ENCODE assay signal across 9 cellular contexts in the genomic region with DNA sequence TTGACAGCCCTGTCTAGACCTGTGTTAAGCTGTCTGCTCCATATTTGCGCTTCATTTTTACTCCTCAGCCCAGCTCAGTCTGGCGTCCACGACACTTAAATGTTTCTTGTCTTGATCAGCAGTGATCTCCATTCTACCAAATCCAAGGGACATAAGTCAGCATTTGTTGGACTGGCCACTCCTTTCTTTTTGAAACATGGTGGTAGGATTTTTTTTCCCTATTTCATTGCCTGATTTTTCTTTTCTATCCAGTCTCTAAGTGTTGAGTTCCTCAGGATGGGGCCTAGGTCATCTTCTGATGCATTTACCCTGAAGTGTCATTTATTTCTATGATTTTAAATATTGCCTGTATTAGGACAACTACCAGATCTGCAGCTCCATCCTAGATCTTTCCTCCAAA. TPM values are rescaled to one million over a fixed set of nuclear protein-coding genes. Genes with fewer than 3 reads are reported as not detected.
DNase-seq lines count a peak whose midpoint lies in the region; ATAC-seq and TF ChIP-seq lines count a peak whose summit lies in the region.
"Had no signal": no experiment of that assay in that cellular context is flagged by ENCODE, and none has a peak within 500 bp of the region (broad histone marks: within the 10 kb centered on the region; RNA-seq: fewer than 3 reads in every experiment).

No MANE protein-coding gene starts in this region.

- H3K27ac Mint-ChIP-seq in naive thymus-derived CD4-positive, alpha-beta T cell: peak overlapping the region; percentile 82 to 99 (median 96)

- H3K27me3 Mint-ChIP-seq in naive thymus-derived CD4-positive, alpha-beta T cell: no peaks in the 10 kb centered on the region

- H3K36me3 Mint-ChIP-seq in naive thymus-derived CD4-positive, alpha-beta T cell: peaks cover 0 to 7% (median 0%) of the 10 kb centered on the region in 5 donors

- peaks cover 16 to 38% (median 27%) of the 10 kb centered on the region in 7 donors for H3K4me1 Mint-ChIP-seq in naive thymus-derived CD4-positive, alpha-beta T cell

- TF ChIP-seq CTCF in AG04450 (IDR thresholded peaks at IDR 0.05; ENCODE audit: low read depth, low read length) (no peak), choroid plexus epithelial cell (conservative IDR thresholded peaks at IDR 0.05; ENCODE audit: low read depth, low read length) (no peak)

- H3K36me3 ChIP-seq in naive thymus-derived CD4-positive, alpha-beta T cell (ENCODE audit: control insufficient read depth in 2 of 3, insufficient read depth in 3 of 3, low read length in 3 of 3): peaks cover 0 to 39% (median 7%) of the 10 kb centered on the region in 3 experiments

- intact Hi-C loops in naive thymus-derived CD4-positive, alpha-beta T cell (cut with micrococcal nuclease): loop anchor here (1.0 to 10.0 kb wide), 11 partner anchors 16 to 318 kb away; a partner anchor contains a TSS

- H3K4me3 ChIP-seq in AG04450 (ENCODE audit: low read depth, low read length): peak overlapping the region; percentile 84
- H3K4me3 ChIP-seq in Jurkat, Clone E6-1 (ENCODE audit: low read length): peak overlapping the region; percentile 56
- peak overlapping the region; percentile 94 for H3K4me3 ChIP-seq in choroid plexus epithelial cell (ENCODE audit: low read depth, low read length)
- peak overlapping the region; percentile 69 for H3K4me3 ChIP-seq in naive thymus-derived CD4-positive, alpha-beta T cell (ENCODE audit: low read length)

- no peak for ATAC-seq in naive thymus-derived CD4-positive, alpha-beta T cell
- ATAC-seq in GM18868 (IDR thresholded peaks at IDR 0.05; ENCODE audit: unreplicated experiment) (no peak), HG02642 (IDR thresholded peaks at IDR 0.05; ENCODE audit: poor library complexity, unreplicated experiment) (no peak)

- peaks cover 19 to 26% of the 10 kb centered on the region in 2 donors for H3K4me1 ChIP-seq in naive thymus-derived CD4-positive, alpha-beta T cell (ENCODE audit: control insufficient read depth in 2 of 2, insufficient read depth in 2 of 2, low read length in 2 of 2)

- H3K27ac ChIP-seq in AG04450 (ENCODE audit: low read depth, low read length): no peak overlapping the region
- peak overlapping the region; percentile 98 for H3K27ac ChIP-seq in naive thymus-derived CD4-positive, alpha-beta T cell (ENCODE audit: low read depth, low read length)

- H3K4me3 Mint-ChIP-seq in naive thymus-derived CD4-positive, alpha-beta T cell: peak overlapping the region; percentile 85 to 96 (median 93)

- H3K9me3 ChIP-seq in AG04450 (ENCODE audit: control insufficient read depth, insufficient read depth, low read length): no peaks in the 10 kb centered on the region; the same call in 1 of the 2 replicates
- H3K9me3 ChIP-seq in naive thymus-derived CD4-positive, alpha-beta T cell (ENCODE audit: control insufficient read depth in 2 of 3, low read length in 3 of 3): no peaks in the 10 kb centered on the region

- H3K9me3 Mint-ChIP-seq in naive thymus-derived CD4-positive, alpha-beta T cell: no peaks in the 10 kb centered on the region

- POLR2A ChIA-PET in AG04450 (lab: Yijun Ruan, JAX): interaction anchor here (1.9 kb wide), 1 partner anchor 17 kb away, joined by 29 read pairs; a partner anchor contains a TSS
- POLR2A ChIA-PET in naive thymus-derived CD4-positive, alpha-beta T cell (lab: Charles Lee): interaction anchor here (0.6 to 6.2 kb wide), 15 partner anchors 10 to 318 kb away, joined by 3 to 116 read pairs (median 6); a partner anchor contains a TSS

- DNase-seq in AG04450 (ENCODE audit: low read depth, low spot score) (no peak), choroid plexus epithelial cell (ENCODE audit: low read depth) (no peak), NCI-H2196 treated with DMSO at 0.1 percent for 48 hours (lab: John Stamatoyannopoulos, UW; ENCODE audit: unreplicated experiment) (no peak)
- no peak for DNase-seq in Jurkat, Clone E6-1 (ENCODE audit: low read depth, low spot score)
- no peak for DNase-seq in naive thymus-derived CD4-positive, alpha-beta T cell
- DNase-seq in stimulated activated CD4-positive, alpha-beta T cell treated with anti-CD3 and anti-CD28 coated beads, Interleukin-4, amount 100 ng/mL, for 1 hour: no peak
- DNase-seq: NCI-H345 had no signal

- no peaks in the 10 kb centered on the region for H3K27me3 ChIP-seq in AG04450 (ENCODE audit: control insufficient read depth, insufficient read depth, low read length)
- no peaks in the 10 kb centered on the region for H3K27me3 ChIP-seq in naive thymus-derived CD4-positive, alpha-beta T cell (ENCODE audit: control insufficient read depth in 2 of 2, insufficient read depth in 2 of 2, low read length in 2 of 2)

- CTCF ChIA-PET in AG04450 (lab: Charles Lee): interaction anchor here (1.5 to 4.2 kb wide), 3 partner anchors 11 to 54 kb away, joined by 5 to 28 read pairs (median 7); a partner anchor contains a TSS
- CTCF ChIA-PET in naive thymus-derived CD4-positive, alpha-beta T cell (lab: Charles Lee): interaction anchor here (1.1 to 2.0 kb wide), 6 partner anchors 10 to 257 kb away, joined by 3 to 25 read pairs (median 6); a partner anchor contains a TSS

RNA-seq across cellular contexts. Expression of a gene that starts 0.9 kb away (rescaled TPM):
- 10.4 and 13.2 TPM in 2 replicates for polyA plus RNA-seq in AG04450 (2011; rRNA removed)
- 17.6 and 19.2 TPM in 2 replicates for polyA minus RNA-seq in AG04450 (2011; rRNA and poly(A)+ RNA removed)
- polyA plus RNA-seq in Jurkat, Clone E6-1 (2012; ENCODE audit: insufficient read depth, insufficient read length): 86.5 TPM
- total RNA-seq in naive thymus-derived CD4-positive, alpha-beta T cell: 100 to 1,000 TPM in 2 of 5 experiments, 10 to 100 TPM in 3; 74.3 to 135 (median 91.1) TPM
- 10 to 100 TPM; 37.8 to 46.6 TPM for polyA plus RNA-seq in naive thymus-derived CD4-positive, alpha-beta T cell

RNA-seq across cellular contexts. Expression of a gene that starts 1.4 kb away (rescaled TPM):
- 25.7 and 46.6 TPM in 2 replicates for polyA plus RNA-seq in AG04450 (2011; rRNA removed)
- 23.1 and 28.0 TPM in 2 replicates for polyA minus RNA-seq in AG04450 (2011; rRNA and poly(A)+ RNA removed)
- 41.7 TPM for polyA plus RNA-seq in Jurkat, Clone E6-1 (2012; ENCODE audit: insufficient read depth, insufficient read length)
- 100 to 1,000 TPM; 101 to 133 (median 118) TPM for total RNA-seq in naive thymus-derived CD4-positive, alpha-beta T cell
- 10 to 100 TPM; 15.0 to 25.5 TPM for polyA plus RNA-seq in naive thymus-derived CD4-positive, alpha-beta T cell

RNA-seq across cellular contexts. Expression of a gene that starts 16.5 kb away (rescaled TPM):
- 0.15 and 0.60 TPM in 2 replicates for polyA plus RNA-seq in AG04450 (2011; rRNA removed)
- polyA minus RNA-seq in AG04450 (2011; rRNA and poly(A)+ RNA removed): not detected in 2 replicates
- polyA plus RNA-seq in Jurkat, Clone E6-1 (2012; ENCODE audit: insufficient read depth, insufficient read length): 5.8 TPM
- 10 to 100 TPM in 1 of 5 experiments, 1 to 10 TPM in 4; 2.2 to 12.0 (median 5.5) TPM for total RNA-seq in naive thymus-derived CD4-positive, alpha-beta T cell
- polyA plus RNA-seq in naive thymus-derived CD4-positive, alpha-beta T cell: 1 to 10 TPM; 4.9 to 9.4 TPM

RNA-seq across cellular contexts. Expression of a gene that starts 20.9 kb away (rescaled TPM):
- polyA plus RNA-seq in AG04450 (2011; rRNA removed): 2.9 and 3.6 TPM in 2 replicates
- polyA minus RNA-seq in AG04450 (2011; rRNA and poly(A)+ RNA removed): 2.1 and 2.9 TPM in 2 replicates
- 1.4 TPM for polyA plus RNA-seq in Jurkat, Clone E6-1 (2012; ENCODE audit: insufficient read depth, insufficient read length)
- 100 to 1,000 TPM in 2 of 5 experiments, 10 to 100 TPM in 1, 1 to 10 TPM in 2; 5.4 to 161 (median 20.4) TPM for total RNA-seq in naive thymus-derived CD4-positive, alpha-beta T cell
- polyA plus RNA-seq in naive thymus-derived CD4-positive, alpha-beta T cell: 1 to 10 TPM; 2.7 to 2.8 TPM

RNA-seq across cellular contexts. Expression of a gene that starts 22.2 kb away (rescaled TPM):
- polyA plus RNA-seq in AG04450 (2011; rRNA removed): 0.14 and 0.22 TPM in 2 replicates
- not detected in 2 replicates for polyA minus RNA-seq in AG04450 (2011; rRNA and poly(A)+ RNA removed)
- 0.98 TPM for polyA plus RNA-seq in Jurkat, Clone E6-1 (2012; ENCODE audit: insufficient read depth, insufficient read length)
- under 1 TPM in 1 of 5 experiments, not detected in 4; 0.22 TPM for total RNA-seq in naive thymus-derived CD4-positive, alpha-beta T cell
- not detected for polyA plus RNA-seq in naive thymus-derived CD4-positive, alpha-beta T cell
